In the genomic region with DNA sequence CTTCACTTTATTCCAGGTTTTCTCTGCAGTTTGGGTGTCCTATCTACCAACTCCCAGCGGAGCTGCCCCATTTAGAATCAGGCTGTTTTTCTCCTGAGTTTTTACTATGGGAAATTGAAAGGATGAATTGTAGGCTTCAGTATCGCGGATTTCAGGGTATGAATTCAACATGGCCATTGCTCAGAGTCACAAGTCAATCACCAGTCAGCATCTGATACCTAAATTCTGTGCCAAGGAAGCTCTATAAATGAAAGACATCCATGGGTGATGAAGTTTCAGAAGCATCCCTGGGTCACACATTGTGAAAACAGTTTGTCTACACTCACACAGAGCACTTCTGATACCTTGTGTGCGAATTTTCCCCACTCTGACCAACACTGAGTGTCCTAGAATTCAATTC, we compare ENCODE assay signal across 15 cellular contexts. TPM values are rescaled to one million over a fixed set of nuclear protein-coding genes. Genes with fewer than 3 reads are reported as not detected.
DNase-seq lines count a peak whose midpoint lies in the region; TF ChIP-seq lines count a peak whose summit lies in the region.
"Had no signal": no experiment of that assay in that cellular context is flagged by ENCODE, and none has a peak within 500 bp of the region (broad histone marks: within the 10 kb centered on the region; RNA-seq: fewer than 3 reads in every experiment).

No MANE protein-coding gene starts in this region.

- H3K4me3 ChIP-seq in A673 (ENCODE audit: low read depth, low read length, poor library complexity, severe bottlenecking) (peak overlapping the region; percentile 18), SK-N-MC (peak overlapping the region; percentile 59)
- no peak overlapping the region; a peak in 1 of 20 replicates for H3K4me3 ChIP-seq in BLaER1 treated with 17β-estradiol and CSF1 and Interleukin-3, amounts not matched to agents 10 nM and 100 nM
- H3K4me3 ChIP-seq: GM23248 had no signal

- intact Hi-C loops in A673 (cut with micrococcal nuclease; ENCODE audit: unreplicated experiment): no loop called here

- H3K4me2 ChIP-seq in BLaER1 treated with 17β-estradiol and CSF1 and Interleukin-3, amounts not matched to agents 10 nM and 100 nM: peak overlapping the region in 10 of 11 experiments; percentile 4 to 85 (median 79); a peak in 19 of 22 replicates

- BruUV-seq in A673 (replicated peaks; lab: Mats Ljungman, UMichigan): no TSS peak

- H3K36me3 ChIP-seq in A673 (ENCODE audit: insufficient read depth, low read length, poor library complexity, severe bottlenecking) (no peaks in the 10 kb centered on the region), SK-N-MC (ENCODE audit: insufficient read depth, low read length) (no peaks in the 10 kb centered on the region)
- H3K36me3 ChIP-seq in BLaER1 treated with 17β-estradiol and CSF1 and Interleukin-3, amounts not matched to agents 10 nM and 100 nM: 0 out of 22 replicates have a peak, but pooled peaks cover 0 to 3% (median 0%) of the 10 kb centered on the region in 11 experiments

- TF ChIP-seq CTCF in A673 (conservative IDR thresholded peaks at IDR 0.05; ENCODE audit: low read depth, low read length): no peak

- H3K4me1 ChIP-seq in A673 (ENCODE audit: insufficient read depth, low read length, poor library complexity, severe bottlenecking): peaks cover 31% of the 10 kb centered on the region
- H3K4me1 ChIP-seq in BLaER1 treated with 17β-estradiol and CSF1 and Interleukin-3, amounts not matched to agents 10 nM and 100 nM: peaks cover 0 to 36% (median 25%) of the 10 kb centered on the region in 10 experiments; a peak in 17 of 20 replicates

- H3K9me3 ChIP-seq in A673 (ENCODE audit: low read depth, low read length, poor library complexity, severe bottlenecking): no peaks in the 10 kb centered on the region
- peaks cover 5 to 13% (median 9%) of the 10 kb centered on the region in 11 experiments; a peak in 16 of 22 replicates for H3K9me3 ChIP-seq in BLaER1 treated with 17β-estradiol and CSF1 and Interleukin-3, amounts not matched to agents 10 nM and 100 nM (replicated peaks in 1 of 11)
- H3K9me3 ChIP-seq in SK-N-MC (ENCODE audit: low read depth, low read length): no peaks in the 10 kb centered on the region
- H3K9me3 ChIP-seq: Caco-2 had no signal

- H3K27ac ChIP-seq in A673 (ENCODE audit: low read depth, low read length, poor library complexity, severe bottlenecking): peak overlapping the region; percentile 15
- peak overlapping the region in 5 of 11 experiments; percentile 5 to 49 (median 43); a peak in 6 of 22 replicates for H3K27ac ChIP-seq in BLaER1 treated with 17β-estradiol and CSF1 and Interleukin-3, amounts not matched to agents 10 nM and 100 nM
- H3K27ac ChIP-seq in SK-N-MC: peak overlapping the region; percentile 72; the same call in 1 of the 2 replicates
- H3K27ac ChIP-seq: GM23248 had no signal

- H4K20me1 ChIP-seq in BLaER1 treated with 17β-estradiol and CSF1 and Interleukin-3, amounts not matched to agents 10 nM and 100 nM: no peaks in the 10 kb centered on the region

- H3K27me3 ChIP-seq in A673 (replicated peaks; ENCODE audit: insufficient read depth, low read depth, low read length, poor library complexity): no peaks in the 10 kb centered on the region
- no peaks in the 10 kb centered on the region for H3K27me3 ChIP-seq in BLaER1 treated with 17β-estradiol and CSF1 and Interleukin-3, amounts not matched to agents 10 nM and 100 nM

- POLR2A ChIA-PET in A673 (lab: Charles Lee; ENCODE audit: low non-redundant PET): interaction anchor here (0.6 kb wide), 1 partner anchor 10 kb away, joined by 4 read pairs; no protein-coding TSS in a partner anchor

- H3K9ac ChIP-seq in BLaER1 treated with 17β-estradiol and CSF1 and Interleukin-3, amounts not matched to agents 10 nM and 100 nM: peak overlapping the region in 1 of 11 experiments; percentile 41; a peak in 3 of 22 replicates
- no peak overlapping the region for H3K9ac ChIP-seq in SK-N-MC (ENCODE audit: insufficient read length)
- H3K9ac ChIP-seq: GM23248 had no signal

- CTCF ChIA-PET in A673 (lab: Charles Lee): interaction anchor here (0.6 kb wide), 1 partner anchor 63 kb away, joined by 4 read pairs; no protein-coding TSS in a partner anchor

- DNase-seq in A673 (ENCODE audit: low spot score) (no peak), SK-N-MC (ENCODE audit: low read depth, low spot score) (no peak), islet precursor cell (no peak)
- no peak for DNase-seq in NK-92 treated with Interleukin-12 subunit alpha and Interleukin-12 subunit beta, amount 100 ng/mL, for 24 hours (lab: John Stamatoyannopoulos, UW)
- no peak for DNase-seq in stimulated activated CD4-positive, alpha-beta T cell treated with anti-CD3 and anti-CD28 coated beads, Interleukin-2, amount 100 ng/mL, for 24 hours
- DNase-seq: C1 segment of cervical spinal cord; Caco-2; CD4-positive, alpha-beta memory T cell; DMS153; DND-41; GM23248; H7; HCEC 1CT had no signal

RNA-seq across cellular contexts. Expression of gene YY1, which starts 35.8 kb away (rescaled TPM):
- 89.3 and 97.0 TPM in 2 replicates for total RNA-seq in A673 (2021)

RNA-seq across cellular contexts. Expression of gene DEGS2, which starts 43.7 kb away (rescaled TPM):
- 0.07 TPM in 1 of 2 replicates, not detected in the other for total RNA-seq in A673 (2021)
- total RNA-seq: A172, H7 had no signal

Comparison
In these comparisons a context has a peak if more than half of its experiments do, and no peak if none do; other contexts are left out.
1. H3K4me3 ChIP-seq: peak in A673 (single experiment) and SK-N-MC (single experiment); none in BLaER1 treated with 17β-estradiol and CSF1 and Interleukin-3, amounts not matched to agents 10 nM and 100 nM (0 of 10).